8 cellular contexts compared by ENCODE assay signal in the genomic region with DNA sequence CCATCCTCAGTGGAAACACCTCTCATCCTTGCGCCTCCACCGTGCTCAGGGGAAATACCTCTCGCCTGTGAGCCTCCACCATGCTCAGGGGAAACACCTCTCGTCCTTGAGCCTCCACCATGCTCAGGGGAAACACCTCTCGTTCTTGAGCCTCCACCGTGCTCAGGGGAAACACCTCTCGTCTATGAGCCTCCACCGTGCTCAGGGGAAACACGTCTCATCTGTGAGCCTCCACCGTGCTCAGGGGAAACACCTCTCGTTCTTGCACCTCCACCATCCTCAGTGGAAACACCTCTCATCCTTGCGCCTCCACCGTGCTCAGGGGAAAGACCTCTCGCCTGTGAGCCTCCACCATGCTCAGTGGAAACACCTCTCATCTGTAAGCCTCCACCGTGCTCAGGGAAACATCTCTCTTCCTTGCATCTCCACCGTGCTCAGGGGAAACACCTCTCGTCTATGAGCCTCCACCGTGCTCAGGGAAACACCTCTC. TPM values are rescaled to one million over a fixed set of nuclear protein-coding genes. Genes with fewer than 3 reads are reported as not detected.
DNase-seq lines count a peak whose midpoint lies in the region; ATAC-seq and TF ChIP-seq lines count a peak whose summit lies in the region.
"Not testable (repeated sequence)": the region's sequence is repeated elsewhere in the genome, so short reads cannot be mapped to it uniquely, and the experiment has no call there.

No MANE protein-coding gene starts in this region.

- H3K4me3 ChIP-seq in WERI-Rb-1 (ENCODE audit: low read depth, low read length); right cardiac atrium (ENCODE audit: low read length): not testable (repeated sequence)

- H3K36me3 ChIP-seq in WERI-Rb-1 = not testable (repeated sequence)

- not testable (repeated sequence) for H3K36me3 Mint-ChIP-seq in CD14-positive monocyte; activated naive CD8-positive, alpha-beta T cell treated with anti-CD3 and anti-CD28 coated beads, Interleukin-2, amount 50 U/mL, for 24 hours (ENCODE audit: low read depth); osteocyte (ENCODE audit: unreplicated experiment)

- H3K27me3 ChIP-seq in WERI-Rb-1 (ENCODE audit: insufficient read depth, low read depth, severe bottlenecking); right cardiac atrium (ENCODE audit: control insufficient read depth, insufficient read depth): not testable (repeated sequence)

- not testable (repeated sequence) for H3K9me3 ChIP-seq in WERI-Rb-1 (ENCODE audit: severe bottlenecking); right cardiac atrium (ENCODE audit: control insufficient read depth, low read length)

- TF ChIP-seq CTCF in CD14-positive monocyte (IDR thresholded peaks at IDR 0.05); WERI-Rb-1 (IDR thresholded peaks at IDR 0.05; ENCODE audit: low read depth, low read length); osteocyte (IDR thresholded peaks at IDR 0.05): not testable (repeated sequence)

- H3K4me1 Mint-ChIP-seq in CD14-positive monocyte; activated naive CD8-positive, alpha-beta T cell treated with anti-CD3 and anti-CD28 coated beads, Interleukin-2, amount 50 U/mL, for 24 hours; osteocyte (ENCODE audit: unreplicated experiment): not testable (repeated sequence)

- H3K4me3 Mint-ChIP-seq in CD14-positive monocyte; activated naive CD8-positive, alpha-beta T cell treated with anti-CD3 and anti-CD28 coated beads, Interleukin-2, amount 50 U/mL, for 24 hours; osteocyte (ENCODE audit: unreplicated experiment): not testable (repeated sequence)

- not testable (repeated sequence) for H3K27ac ChIP-seq in WERI-Rb-1; right cardiac atrium (ENCODE audit: low read length)

- H3K4me1 ChIP-seq in right cardiac atrium (ENCODE audit: control insufficient read depth, insufficient read depth, low read length) = not testable (repeated sequence)

- intact Hi-C loops in CD14-positive monocyte (cut with micrococcal nuclease) = not testable (repeated sequence)
- intact Hi-C loops in right cardiac atrium (cut with DNase I) = loop anchor here in 1 of 4 donors (10.0 kb wide), 1 partner anchor 92 kb away; no protein-coding TSS in a partner anchor

- H3K27me3 Mint-ChIP-seq in CD14-positive monocyte (ENCODE audit: low read depth in 3 of 3); activated naive CD8-positive, alpha-beta T cell treated with anti-CD3 and anti-CD28 coated beads, Interleukin-2, amount 50 U/mL, for 24 hours; osteocyte (ENCODE audit: unreplicated experiment): not testable (repeated sequence)

- peak; percentile 57 for ATAC-seq in GM19025 (IDR thresholded peaks at IDR 0.05; ENCODE audit: low read depth, unreplicated experiment)
- ATAC-seq in activated naive CD8-positive, alpha-beta T cell treated with anti-CD3 and anti-CD28 coated beads, Interleukin-2, amount 50 U/mL, for 24 hours = peak; percentile 26
- not testable (repeated sequence) for ATAC-seq in right cardiac atrium
- peak; percentile 12 for ATAC-seq in stimulated activated naive CD8-positive, alpha-beta T cell treated with anti-CD3 and anti-CD28 coated beads, Interleukin-15, Interleukin-2, amounts not matched to agents 100 U/mL and 50 U/mL, for 24 hours

- not testable (repeated sequence) for H3K9me3 Mint-ChIP-seq in CD14-positive monocyte; activated naive CD8-positive, alpha-beta T cell treated with anti-CD3 and anti-CD28 coated beads, Interleukin-2, amount 50 U/mL, for 24 hours; osteocyte (ENCODE audit: unreplicated experiment)

- WGBS in right cardiac atrium = 87% methylated on average over 18 of the region's 18 CpGs

- DNase-seq in CD14-positive monocyte (ENCODE audit: low spot score) (peak; percentile 33), WERI-Rb-1 (peak; percentile 7), right cardiac atrium (peak in 2 of 3 donors; percentile 29 to 39), osteocyte (ENCODE audit: extremely low spot score, unreplicated experiment) (peak; percentile 83)
- DNase-seq in activated T-cell treated with anti-CD3 and anti-CD28 coated beads, Interleukin-2, amount 50 U/mL, for 1 hour = peak; percentile 18
- DNase-seq in activated naive CD8-positive, alpha-beta T cell treated with anti-CD3 and anti-CD28 coated beads, Interleukin-2, amount 50 U/mL, for 24 hours = peak; percentile 32
- DNase-seq in stimulated activated naive CD8-positive, alpha-beta T cell treated with anti-CD3 and anti-CD28 coated beads, Interleukin-15, Interleukin-2, amounts not matched to agents 100 U/mL and 50 U/mL, for 24 hours = peak; percentile 41

- H3K27ac Mint-ChIP-seq in CD14-positive monocyte = peak overlapping the region in 1 of 7 donors; percentile 33
- H3K27ac Mint-ChIP-seq in activated naive CD8-positive, alpha-beta T cell treated with anti-CD3 and anti-CD28 coated beads, Interleukin-2, amount 50 U/mL, for 24 hours = peak overlapping the region; percentile 33
- not testable (repeated sequence) for H3K27ac Mint-ChIP-seq in osteocyte (ENCODE audit: unreplicated experiment)

RNA-seq across cellular contexts. Expression of gene ZDHHC11, which starts 4.1 kb away (rescaled TPM):
- polyA plus RNA-seq in CD14-positive monocyte (not detected), right cardiac atrium (5.8 TPM)
- total RNA-seq in right cardiac atrium (10 to 100 TPM; 19.3 to 66.1 (median 37.4) TPM), osteocyte (4.4 and 6.3 TPM in 2 replicates)

RNA-seq across cellular contexts. Expression of gene BRD9, which starts 46.0 kb away (rescaled TPM):
- polyA plus RNA-seq in CD14-positive monocyte (1 to 10 TPM; 5.3 to 9.3 TPM), right cardiac atrium (17.1 TPM)
- total RNA-seq in right cardiac atrium (10 to 100 TPM; 25.1 to 41.3 (median 34.0) TPM), osteocyte (38.2 and 39.4 TPM in 2 replicates)

RNA-seq across cellular contexts. Expression of gene TRIP13, which starts 46.0 kb away (rescaled TPM):
- 1 to 10 TPM in 1 of 2 donors, not detected in 1; 1.2 TPM for polyA plus RNA-seq in CD14-positive monocyte
- under 1 TPM; 0.25 to 0.94 (median 0.58) TPM for total RNA-seq in right cardiac atrium
- 0.27 TPM for polyA plus RNA-seq in right cardiac atrium
- total RNA-seq in osteocyte = 4.1 and 6.9 TPM in 2 replicates

Comparison
In these comparisons a context has a peak if more than half of its experiments do, and no peak if none do; other contexts are left out.
1. DNase-seq: peak in every context shown above with its lines; median percentile 83 in osteocyte; 41 in stimulated activated naive CD8-positive, alpha-beta T cell treated with anti-CD3 and anti-CD28 coated beads, Interleukin-15, Interleukin-2, amounts not matched to agents 100 U/mL and 50 U/mL, for 24 hours; 34 in right cardiac atrium; 33 in CD14-positive monocyte; 32 in activated naive CD8-positive, alpha-beta T cell treated with anti-CD3 and anti-CD28 coated beads, Interleukin-2, amount 50 U/mL, for 24 hours; 18 in activated T-cell treated with anti-CD3 and anti-CD28 coated beads, Interleukin-2, amount 50 U/mL, for 1 hour; 7 in WERI-Rb-1.